Comparison of ENCODE assay signal across 1 cellular context in genomic region chr11:64801591-64802369, GRCh38.
TF ChIP-seq lines count a peak whose summit lies in the region.

No MANE protein-coding gene starts in this region.

TF ChIP-seq in HCT116, 20 proteins besides CTCF, POLR2A, EP300 and RAD21 (continued from another document):
- TF ChIP-seq, protein P1, sequence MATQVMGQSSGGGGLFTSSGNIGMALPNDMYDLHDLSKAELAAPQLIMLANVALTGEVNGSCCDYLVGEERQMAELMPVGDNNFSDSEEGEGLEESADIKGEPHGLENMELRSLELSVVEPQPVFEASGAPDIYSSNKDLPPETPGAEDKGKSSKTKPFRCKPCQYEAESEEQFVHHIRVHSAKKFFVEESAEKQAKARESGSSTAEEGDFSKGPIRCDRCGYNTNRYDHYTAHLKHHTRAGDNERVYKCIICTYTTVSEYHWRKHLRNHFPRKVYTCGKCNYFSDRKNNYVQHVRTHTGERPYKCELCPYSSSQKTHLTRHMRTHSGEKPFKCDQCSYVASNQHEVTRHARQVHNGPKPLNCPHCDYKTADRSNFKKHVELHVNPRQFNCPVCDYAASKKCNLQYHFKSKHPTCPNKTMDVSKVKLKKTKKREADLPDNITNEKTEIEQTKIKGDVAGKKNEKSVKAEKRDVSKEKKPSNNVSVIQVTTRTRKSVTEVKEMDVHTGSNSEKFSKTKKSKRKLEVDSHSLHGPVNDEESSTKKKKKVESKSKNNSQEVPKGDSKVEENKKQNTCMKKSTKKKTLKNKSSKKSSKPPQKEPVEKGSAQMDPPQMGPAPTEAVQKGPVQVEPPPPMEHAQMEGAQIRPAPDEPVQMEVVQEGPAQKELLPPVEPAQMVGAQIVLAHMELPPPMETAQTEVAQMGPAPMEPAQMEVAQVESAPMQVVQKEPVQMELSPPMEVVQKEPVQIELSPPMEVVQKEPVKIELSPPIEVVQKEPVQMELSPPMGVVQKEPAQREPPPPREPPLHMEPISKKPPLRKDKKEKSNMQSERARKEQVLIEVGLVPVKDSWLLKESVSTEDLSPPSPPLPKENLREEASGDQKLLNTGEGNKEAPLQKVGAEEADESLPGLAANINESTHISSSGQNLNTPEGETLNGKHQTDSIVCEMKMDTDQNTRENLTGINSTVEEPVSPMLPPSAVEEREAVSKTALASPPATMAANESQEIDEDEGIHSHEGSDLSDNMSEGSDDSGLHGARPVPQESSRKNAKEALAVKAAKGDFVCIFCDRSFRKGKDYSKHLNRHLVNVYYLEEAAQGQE (IDR thresholded peaks at IDR 0.05; ENCODE audit: low read depth): no peak
- TF ChIP-seq POLR2AphosphoS5 (IDR thresholded peaks at IDR 0.05; ENCODE audit: low read depth, low read length): no peak
- no peak for TF ChIP-seq SIN3A (IDR thresholded peaks at IDR 0.05; ENCODE audit: low read depth)
- no peak for TF ChIP-seq TCF7L2 (IDR thresholded peaks at IDR 0.05; ENCODE audit: borderline replicate concordance, extremely low read depth, insufficient read depth, insufficient read length)
- TF ChIP-seq MAX (IDR thresholded peaks at IDR 0.05): no peak
- TF ChIP-seq CEBPB (IDR thresholded peaks at IDR 0.05; ENCODE audit: low read depth): no peak
- no peak for TF ChIP-seq CBX3 (IDR thresholded peaks at IDR 0.05; ENCODE audit: low read depth)
- TF ChIP-seq JUND (IDR thresholded peaks at IDR 0.05): no peak
- TF ChIP-seq YY1 (IDR thresholded peaks at IDR 0.05; ENCODE audit: extremely low read depth, insufficient replicate concordance, low read depth, low read length): no peak
- TF ChIP-seq EGR1 (IDR thresholded peaks at IDR 0.05; ENCODE audit: low read depth): no peak
TF ChIP-seq in HCT116: peak in this region for 0.
